14 cellular contexts compared by ENCODE assay signal in the genomic region with DNA sequence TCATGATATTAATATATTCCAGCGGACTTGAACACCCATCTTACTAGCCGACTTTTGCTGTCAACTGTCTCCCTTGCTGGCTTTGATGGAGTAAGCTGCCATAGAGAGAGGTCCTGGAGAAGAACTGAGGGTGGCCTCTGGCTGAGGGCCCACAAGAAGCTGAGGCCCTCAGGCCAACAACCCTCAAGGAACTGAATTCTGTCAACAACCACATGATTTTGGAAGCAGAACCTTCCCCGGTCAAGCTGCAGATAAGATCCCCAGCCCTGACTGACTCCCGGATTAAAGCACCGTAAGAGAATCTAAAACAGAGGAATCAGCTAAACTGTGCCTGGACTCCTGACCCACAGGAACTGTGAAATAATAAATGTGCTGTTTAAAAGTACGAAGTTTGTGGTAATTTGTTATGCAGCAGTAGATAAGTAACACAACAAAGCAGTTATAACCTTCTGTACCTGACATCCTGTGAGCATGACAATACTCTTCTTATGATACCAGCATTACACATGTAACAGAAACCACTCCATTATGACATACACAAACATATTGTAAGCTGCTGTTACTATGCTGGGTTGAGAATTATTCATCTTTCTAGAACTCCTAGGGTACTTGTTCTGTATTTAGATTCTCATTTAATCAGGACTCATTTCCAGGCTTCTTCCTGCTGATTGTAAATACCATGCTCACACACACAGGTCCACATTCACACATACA.
"Had no signal": no experiment of that assay in that cellular context is flagged by ENCODE, and none has a peak within 500 bp of the region (broad histone marks: within the 10 kb centered on the region; RNA-seq: fewer than 3 reads in every experiment).

No MANE protein-coding gene starts in this region.

- H3K27ac ChIP-seq: breast epithelium, lower lobe of right lung, ovary, thoracic aorta, uterus had no signal

- H3K9me3 Mint-ChIP-seq: activated naive CD4-positive, alpha-beta T cell treated with anti-CD3 and anti-CD28 coated beads, Interleukin-2, amount 50 U/mL, for 24 hours; endodermal cell; natural killer cell; stimulated activated naive CD8-positive, alpha-beta T cell treated with anti-CD3 and anti-CD28 coated beads, Interleukin-15, amount 100 ng/mL, for 72 hours had no signal

- DNase-seq: activated CD4-positive, CD25-positive, alpha-beta regulatory T cell treated with anti-CD3 and anti-CD28 coated beads, Interleukin-2, amount 50 U/mL, for 72 hours; endodermal cell; glutamatergic neuron; left cardiac atrium; lower lobe of right lung; mucosa of descending colon; natural killer cell; ovary; stimulated activated CD4-positive, alpha-beta T cell treated with anti-CD3 and anti-CD28 coated beads, Interleukin-2, amount 100 ng/mL, for 48 hours; stimulated activated naive CD8-positive, alpha-beta T cell treated with anti-CD3 and anti-CD28 coated beads, Interleukin-15, amount 100 ng/mL, for 72 hours; uterus had no signal

- H3K27ac Mint-ChIP-seq: activated naive CD4-positive, alpha-beta T cell treated with anti-CD3 and anti-CD28 coated beads, Interleukin-2, amount 50 U/mL, for 24 hours; stimulated activated naive CD8-positive, alpha-beta T cell treated with anti-CD3 and anti-CD28 coated beads, Interleukin-15, amount 100 ng/mL, for 72 hours had no signal

- H3K4me1 ChIP-seq: breast epithelium, uterus had no signal

- H3K4me3 Mint-ChIP-seq: activated naive CD4-positive, alpha-beta T cell treated with anti-CD3 and anti-CD28 coated beads, Interleukin-2, amount 50 U/mL, for 24 hours; endodermal cell; natural killer cell; stimulated activated naive CD8-positive, alpha-beta T cell treated with anti-CD3 and anti-CD28 coated beads, Interleukin-15, amount 100 ng/mL, for 72 hours had no signal

- H3K36me3 Mint-ChIP-seq: activated naive CD4-positive, alpha-beta T cell treated with anti-CD3 and anti-CD28 coated beads, Interleukin-2, amount 50 U/mL, for 24 hours; natural killer cell had no signal

- ATAC-seq: left cardiac atrium; lower lobe of right lung; mucosa of descending colon; natural killer cell; stimulated activated naive CD8-positive, alpha-beta T cell treated with anti-CD3 and anti-CD28 coated beads, Interleukin-15, amount 100 ng/mL, for 72 hours had no signal

- H3K27me3 ChIP-seq: breast epithelium, ovary had no signal

- H3K36me3 ChIP-seq: breast epithelium, lower lobe of right lung, ovary, thoracic aorta, uterus had no signal

- H3K9me3 ChIP-seq: breast epithelium, lower lobe of right lung, mucosa of descending colon, ovary, thoracic aorta, uterus had no signal

- H3K4me3 ChIP-seq: breast epithelium, lower lobe of right lung, mucosa of descending colon, ovary, thoracic aorta, uterus had no signal
